In genomic region chr3:72372161-72372560, GRCh38 we compare ENCODE assay signal across 1 cellular context.
TF ChIP-seq lines count a peak whose summit lies in the region.

No MANE protein-coding gene starts in this region.

TF ChIP-seq in GM23338, 12 proteins besides CTCF, POLR2A, EP300 and RAD21 (continued from another document):
- TF ChIP-seq ZNF462 (CRISPR knock-in tag; IDR thresholded peaks at IDR 0.05) (no peak), EZH2 (IDR thresholded peaks at IDR 0.05; ENCODE audit: low read depth, unreplicated experiment) (no peak)
TF ChIP-seq in GM23338: peak in this region for 0.
